ENCODE assay signal across 9 cellular contexts in the genomic region with DNA sequence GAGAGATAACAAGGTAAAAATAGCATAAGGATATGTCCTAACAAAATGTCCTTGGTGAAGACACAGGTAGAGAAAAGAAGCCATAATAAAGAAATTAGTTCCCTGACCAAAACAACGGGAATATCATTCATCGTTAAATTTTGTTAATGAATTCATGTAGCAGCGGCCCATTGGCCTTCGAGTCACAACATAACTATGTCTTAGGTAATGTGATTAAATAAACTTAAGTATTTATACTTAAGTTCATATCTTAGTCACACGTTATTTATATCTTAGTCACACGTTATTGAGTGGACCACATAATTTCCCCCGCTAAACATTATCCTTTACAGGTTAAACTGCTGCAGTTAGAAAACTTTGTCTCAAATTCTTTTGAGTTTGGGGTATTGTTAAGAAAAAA. TPM values are rescaled to one million over a fixed set of nuclear protein-coding genes. Genes with fewer than 3 reads are reported as not detected.
DNase-seq lines count a peak whose midpoint lies in the region; ATAC-seq and TF ChIP-seq lines count a peak whose summit lies in the region.
"Had no signal": no experiment of that assay in that cellular context is flagged by ENCODE, and none has a peak within 500 bp of the region (broad histone marks: within the 10 kb centered on the region; RNA-seq: fewer than 3 reads in every experiment).

No MANE protein-coding gene starts in this region.

- H3K27me3 Mint-ChIP-seq in activated B cell treated with CpG ODN at 0.5 μM for 24 hours = peaks cover 9% of the 10 kb centered on the region

- peak overlapping the region; percentile 85 for H3K4me3 ChIP-seq in left ventricle myocardium inferior
- H3K4me3 ChIP-seq in gastrocnemius medialis = peak overlapping the region; percentile 89 to 94 (median 93)

- peaks cover 17% of the 10 kb centered on the region for H3K4me1 Mint-ChIP-seq in activated B cell treated with CpG ODN at 0.5 μM for 24 hours

- DNase-seq in activated B cell treated with CpG ODN at 0.5 μM for 24 hours (no peak), left ventricle myocardium inferior (no peak), gastrocnemius medialis (peak; percentile 23 to 41), T-helper 9 cell (no peak), OCI-M2 (lab: John Stamatoyannopoulos, UW; ENCODE audit: unreplicated experiment) (no peak)
- DNase-seq: NK-92 treated with Interleukin-12 subunit alpha and Interleukin-12 subunit beta, amount 100 ng/mL, for 24 hours had no signal

- H3K9me3 Mint-ChIP-seq in activated B cell treated with CpG ODN at 0.5 μM for 24 hours = no peaks in the 10 kb centered on the region

- TF ChIP-seq CTCF in activated B cell treated with CpG ODN at 0.5 μM for 24 hours (IDR thresholded peaks at IDR 0.05) = no peak
- no peak for TF ChIP-seq CTCF in left ventricle myocardium inferior (IDR thresholded peaks at IDR 0.05; ENCODE audit: borderline replicate concordance)
- no peak for TF ChIP-seq CTCF in gastrocnemius medialis (IDR thresholded peaks at IDR 0.05 in 4 of 5, conservative IDR thresholded peaks at IDR 0.05 in 1 of 5)

- H3K27ac ChIP-seq in left ventricle myocardium inferior (replicated peaks) (peak overlapping the region; percentile 98), gastrocnemius medialis (peak overlapping the region; percentile 97 to 99 (median 99))

- H3K4me3 Mint-ChIP-seq in activated B cell treated with CpG ODN at 0.5 μM for 24 hours = peak overlapping the region; percentile 82

- H3K36me3 Mint-ChIP-seq in activated B cell treated with CpG ODN at 0.5 μM for 24 hours (ENCODE audit: low read depth) = no peaks in the 10 kb centered on the region

- CTCF ChIA-PET in activated B cell treated with CpG ODN at 0.5 μM for 24 hours (lab: Charles Lee) = no interaction called here

- H3K27me3 ChIP-seq in left ventricle myocardium inferior (ENCODE audit: low read depth) = no peaks in the 10 kb centered on the region
- no peaks in the 10 kb centered on the region for H3K27me3 ChIP-seq in gastrocnemius medialis

- in situ Hi-C loops in gastrocnemius medialis (cut with MboI; ENCODE audit: low sequenced_read_pairs in 4 of 4) = loop anchor here in 3 of 4 donors (5.0 to 10.0 kb wide), 2 partner anchors 55 to 57 kb away; no protein-coding TSS in a partner anchor

- intact Hi-C loops in activated B cell treated with CpG ODN at 0.5 μM for 24 hours (cut with micrococcal nuclease) = no loop called here
- intact Hi-C loops in left ventricle myocardium inferior (cut with micrococcal nuclease) = loop anchor here (5.0 kb wide), 1 partner anchor 57 kb away; no protein-coding TSS in a partner anchor
- intact Hi-C loops in gastrocnemius medialis (cut with DNase I; ENCODE audit: low total_unique reads) = loop anchor here (1.0 kb wide), 1 partner anchor 56 kb away; no protein-coding TSS in a partner anchor

- POLR2A ChIA-PET in activated B cell treated with CpG ODN at 0.5 μM for 24 hours (lab: Charles Lee) = no interaction called here

- H3K9me3 ChIP-seq in left ventricle myocardium inferior (replicated peaks) (no peaks in the 10 kb centered on the region), gastrocnemius medialis (no peaks in the 10 kb centered on the region)

- peaks cover 28% of the 10 kb centered on the region for H3K36me3 ChIP-seq in left ventricle myocardium inferior
- peaks cover 0 to 28% of the 10 kb centered on the region in 2 donors for H3K36me3 ChIP-seq in gastrocnemius medialis

- H3K4me1 ChIP-seq in left ventricle myocardium inferior = peaks cover 44% of the 10 kb centered on the region
- peaks cover 16 to 40% of the 10 kb centered on the region in 2 donors for H3K4me1 ChIP-seq in gastrocnemius medialis

- peak; percentile 48 to 87 for TF ChIP-seq POLR2A in gastrocnemius medialis (IDR thresholded peaks at IDR 0.05)

- no peak overlapping the region for H3K27ac Mint-ChIP-seq in activated B cell treated with CpG ODN at 0.5 μM for 24 hours

- ATAC-seq in GM18868 (IDR thresholded peaks at IDR 0.05; ENCODE audit: unreplicated experiment) (peak; percentile 40), activated B cell treated with CpG ODN at 0.5 μM for 24 hours (ENCODE audit: low read depth) (no peak), gastrocnemius medialis (peak; percentile 58 to 65), HG02588 (IDR thresholded peaks at IDR 0.05; ENCODE audit: unreplicated experiment) (no peak), HG02571 (IDR thresholded peaks at IDR 0.05; ENCODE audit: unreplicated experiment) (no peak)

RNA-seq across cellular contexts. Expression of a gene that starts 1.2 kb away (rescaled TPM):
- 0.46 and 0.73 TPM in 2 replicates for total RNA-seq in activated B cell treated with CpG ODN at 0.5 μM for 24 hours
- total RNA-seq in left ventricle myocardium inferior = 391 TPM
- 100 to 1,000 TPM; 105 to 297 (median 200) TPM for total RNA-seq in gastrocnemius medialis

Comparison
In these comparisons a context has a peak if more than half of its experiments do, and no peak if none do; other contexts are left out.
1. ATAC-seq: peak in GM18868 (single experiment) and gastrocnemius medialis (2 of 2); none in activated B cell treated with CpG ODN at 0.5 μM for 24 hours (single experiment), HG02588 (single experiment) and HG02571 (single experiment).
2. DNase-seq: peak in gastrocnemius medialis (2 of 2); none in activated B cell treated with CpG ODN at 0.5 μM for 24 hours (single experiment), left ventricle myocardium inferior (single experiment), T-helper 9 cell (single experiment) and OCI-M2 (single experiment).
3. RNA of a gene that starts 1.2 kb away (total RNA-seq): 391 TPM in left ventricle myocardium inferior (single experiment) and 105 to 297 TPM in gastrocnemius medialis; 0.46 to 0.73 TPM in activated B cell treated with CpG ODN at 0.5 μM for 24 hours; every median in the first group is over 10 times any median in the second.